Comparison of ENCODE assay signal across 30 cellular contexts in genomic region chr7:29237483-29237882, GRCh38. TPM values are rescaled to one million over a fixed set of nuclear protein-coding genes. Genes with fewer than 3 reads are reported as not detected.
DNase-seq lines count a peak whose midpoint lies in the region; ATAC-seq and TF ChIP-seq lines count a peak whose summit lies in the region.
"Had no signal": no experiment of that assay in that cellular context is flagged by ENCODE, and none has a peak within 500 bp of the region (broad histone marks: within the 10 kb centered on the region; RNA-seq: fewer than 3 reads in every experiment).

No MANE protein-coding gene starts in this region.

- no peaks in the 10 kb centered on the region for H3K9me3 Mint-ChIP-seq in MCF 10A (ENCODE audit: unreplicated experiment)
- H3K9me3 Mint-ChIP-seq: effector memory CD8-positive, alpha-beta T cell; nephron; stimulated activated naive CD8-positive, alpha-beta T cell treated with anti-CD3 and anti-CD28 coated beads, Interleukin-15, Interleukin-2, amounts not matched to agents 100 ng/mL and 50 ng/mL, for 24 hours; T-helper 2 cell treated with Interferon-gamma antibody and Interleukin-4, amounts not matched to agents 5 μg/mL and 100 μg/mL, for 36 hours had no signal

- H3K4me3 ChIP-seq in mammary epithelial cell (replicated peaks in 1 of 3; ENCODE audit: insufficient read depth in 1 of 3, low read depth in 2 of 3, low read length in 3 of 3) (no peak overlapping the region), smooth muscle cell (no peak overlapping the region)
- H3K4me3 ChIP-seq: cardiac muscle cell, K562, PC-9, testis had no signal

- no peak overlapping the region for H3K9ac ChIP-seq in mammary epithelial cell (ENCODE audit: insufficient read depth, low read length)
- H3K9ac ChIP-seq in smooth muscle cell (ENCODE audit: low read depth): no peak overlapping the region

- CTCF ChIA-PET in MCF 10A (lab: Yijun Ruan, JAX): interaction anchor here (0.5 to 1.5 kb wide), 5 partner anchors 11 to 311 kb away, joined by 3 to 5 read pairs (median 3); no protein-coding TSS in a partner anchor
- CTCF ChIA-PET in mammary epithelial cell (lab: Charles Lee; ENCODE audit: low non-redundant PET): no interaction called here

- H3K4me1 ChIP-seq in mammary epithelial cell (ENCODE audit: insufficient read depth, low read length) (no peaks in the 10 kb centered on the region), smooth muscle cell (ENCODE audit: low read depth) (peaks cover 2% of the 10 kb centered on the region)
- H3K4me1 ChIP-seq: foreskin keratinocyte, testis had no signal

- ATAC-seq in HG02973 (IDR thresholded peaks at IDR 0.05; ENCODE audit: unreplicated experiment) (no peak), HG03520 (IDR thresholded peaks at IDR 0.05; ENCODE audit: unreplicated experiment) (no peak), HG03354 (IDR thresholded peaks at IDR 0.05; ENCODE audit: poor library complexity, severe bottlenecking, unreplicated experiment) (no peak)
- ATAC-seq: effector memory CD8-positive, alpha-beta T cell; foreskin keratinocyte; K562 had no signal

- POLR2A ChIA-PET in MCF 10A (lab: Yijun Ruan, JAX): no interaction called here

- H3K79me2 ChIP-seq in mammary epithelial cell (ENCODE audit: insufficient read depth, low read length) (no peaks in the 10 kb centered on the region), smooth muscle cell (ENCODE audit: low read depth) (no peaks in the 10 kb centered on the region)

- BruUV-seq in MCF 10A (replicated peaks; lab: Mats Ljungman, UMichigan): no TSS peak
- BruUV-seq in mammary epithelial cell (replicated peaks; lab: Mats Ljungman, UMichigan): no TSS peak

- dilution Hi-C loops in mammary epithelial cell (cut with HindIII; ENCODE audit: low sequenced_read_pairs): no loop called here

- peaks cover 5% of the 10 kb centered on the region for H3K4me1 Mint-ChIP-seq in MCF 10A (ENCODE audit: insufficient read depth, unreplicated experiment)
- H3K4me1 Mint-ChIP-seq: CD4-positive, CD25-positive, alpha-beta regulatory T cell had no signal

- DNase-seq in MCF 10A (ENCODE audit: unreplicated experiment) (peak; percentile 28), mammary epithelial cell (no peak), amniotic epithelial cell (ENCODE audit: low read depth) (peak; percentile 18), islet precursor cell (peak; percentile 89), smooth muscle cell (lab: John Stamatoyannopoulos, UW; ENCODE audit: unreplicated experiment) (no peak)
- DNase-seq: activated CD4-positive, alpha-beta T cell treated with anti-CD3 and anti-CD28 coated beads for 48 hours; activated CD8-positive, alpha-beta memory T cell treated with anti-CD3 and anti-CD28 coated beads for 24 hours; activated T-cell treated with anti-CD3 and anti-CD28 coated beads for 4 hours; CD4-positive, CD25-positive, alpha-beta regulatory T cell; effector memory CD8-positive, alpha-beta T cell; GOT3; kidney glomerular epithelial cell; NCI-H1105 treated with DMSO at 0.1 percent for 48 hours; NCI-H1930; NCI-H524 treated with DMSO at 0.1 percent for 48 hours; NK-92 treated with Interleukin-12 subunit alpha and Interleukin-12 subunit beta, amount 100 ng/mL, for 24 hours; PC-9; SHP77; small intestine; testis had no signal

- H3K4me2 ChIP-seq in mammary epithelial cell (ENCODE audit: insufficient read depth, low read depth, low read length) (no peak overlapping the region), smooth muscle cell (peak overlapping the region; percentile 46)
- H3K4me2 ChIP-seq: PC-9 had no signal

- H3F3A ChIP-seq in smooth muscle cell (ENCODE audit: low read depth): peaks cover 5% of the 10 kb centered on the region

- WGBS in mammary epithelial cell (ENCODE audit: low coverage, missing lambda C conversion rate): 20% methylated on average over 2 of the region's 3 CpGs
- 36% methylated on average over 3 of the region's 3 CpGs for WGBS in smooth muscle cell (ENCODE audit: low lambda C conversion rate)

- H3K27me3 ChIP-seq in mammary epithelial cell (ENCODE audit: insufficient read depth, low read length): no peaks in the 10 kb centered on the region
- H3K27me3 ChIP-seq in smooth muscle cell (ENCODE audit: low read depth): no peaks in the 10 kb centered on the region
- H3K27me3 ChIP-seq: cardiac muscle cell, testis had no signal

- H3K36me3 Mint-ChIP-seq in MCF 10A (ENCODE audit: insufficient read depth, unreplicated experiment): peaks cover 6% of the 10 kb centered on the region
- H3K36me3 Mint-ChIP-seq: activated naive CD8-positive, alpha-beta T cell; CD4-positive, CD25-positive, alpha-beta regulatory T cell had no signal

- H3K4me3 Mint-ChIP-seq in MCF 10A (ENCODE audit: unreplicated experiment): no peak overlapping the region
- H3K4me3 Mint-ChIP-seq: activated naive CD8-positive, alpha-beta T cell; CD4-positive, CD25-positive, alpha-beta regulatory T cell; effector memory CD8-positive, alpha-beta T cell; nephron; stimulated activated naive CD8-positive, alpha-beta T cell treated with anti-CD3 and anti-CD28 coated beads, Interleukin-15, Interleukin-2, amounts not matched to agents 100 ng/mL and 50 ng/mL, for 24 hours; T-helper 2 cell treated with Interferon-gamma antibody and Interleukin-4, amounts not matched to agents 5 μg/mL and 100 μg/mL, for 36 hours had no signal

- no peak for TF ChIP-seq CTCF in MCF 10A (IDR thresholded peaks at IDR 0.05; ENCODE audit: unreplicated experiment)
- no peak for TF ChIP-seq CTCF in mammary epithelial cell (conservative IDR thresholded peaks at IDR 0.05 in 1 of 2, IDR thresholded peaks at IDR 0.05 in 1 of 2; ENCODE audit: extremely low read depth in 1 of 2, insufficient read depth in 1 of 2, low read depth in 1 of 2, low read length in 2 of 2)
- no peak for TF ChIP-seq CTCF in smooth muscle cell (IDR thresholded peaks at IDR 0.05; ENCODE audit: borderline replicate concordance, insufficient read depth, poor library complexity, severe bottlenecking)

- no peaks in the 10 kb centered on the region for H4K20me1 ChIP-seq in mammary epithelial cell (ENCODE audit: insufficient read depth, low read length)
- H4K20me1 ChIP-seq in smooth muscle cell (ENCODE audit: low read depth): no peaks in the 10 kb centered on the region

- H3K36me3 ChIP-seq in mammary epithelial cell (ENCODE audit: insufficient read depth, low read length) (no peaks in the 10 kb centered on the region), smooth muscle cell (ENCODE audit: low read depth) (no peaks in the 10 kb centered on the region)
- H3K36me3 ChIP-seq: cardiac muscle cell had no signal

- H3K27ac ChIP-seq in mammary epithelial cell (ENCODE audit: insufficient read depth, low read depth, low read length) (no peak overlapping the region), smooth muscle cell (ENCODE audit: low read depth) (peak overlapping the region; percentile 45)
- H3K27ac ChIP-seq: cardiac muscle cell, foreskin keratinocyte, PC-9, testis had no signal

- no peaks in the 10 kb centered on the region for H3K27me3 Mint-ChIP-seq in MCF 10A (ENCODE audit: insufficient read depth, unreplicated experiment)
- H3K27me3 Mint-ChIP-seq: activated naive CD8-positive, alpha-beta T cell; effector memory CD8-positive, alpha-beta T cell had no signal

- H3K27ac Mint-ChIP-seq in MCF 10A (ENCODE audit: low read depth, unreplicated experiment): no peak overlapping the region
- H3K27ac Mint-ChIP-seq: activated naive CD8-positive, alpha-beta T cell; CD4-positive, CD25-positive, alpha-beta regulatory T cell; effector memory CD8-positive, alpha-beta T cell; nephron; stimulated activated naive CD8-positive, alpha-beta T cell treated with anti-CD3 and anti-CD28 coated beads, Interleukin-15, Interleukin-2, amounts not matched to agents 100 ng/mL and 50 ng/mL, for 24 hours; T-helper 2 cell treated with Interferon-gamma antibody and Interleukin-4, amounts not matched to agents 5 μg/mL and 100 μg/mL, for 36 hours had no signal

- H3K9me3 ChIP-seq in mammary epithelial cell (replicated peaks; ENCODE audit: insufficient read depth, low read length) (no peaks in the 10 kb centered on the region), smooth muscle cell (replicated peaks; ENCODE audit: low read depth) (no peaks in the 10 kb centered on the region)
- H3K9me3 ChIP-seq: testis had no signal

- intact Hi-C loops in MCF 10A (cut with micrococcal nuclease): no loop called here
- intact Hi-C loops in mammary epithelial cell (cut with micrococcal nuclease): loop anchor here (5.0 kb wide), 1 partner anchor 70 kb away; no protein-coding TSS in a partner anchor

- in situ Hi-C loops in mammary epithelial cell (cut with MboI; ENCODE audit: low sequenced_read_pairs in 2 of 2): loop anchor here in 1 of 2 donors (10.0 kb wide), 1 partner anchor 167 kb away; no protein-coding TSS in a partner anchor

- H2AFZ ChIP-seq in mammary epithelial cell (ENCODE audit: low read depth, low read length): no peak overlapping the region
- no peak overlapping the region for H2AFZ ChIP-seq in smooth muscle cell (ENCODE audit: low read depth)
- H2AFZ ChIP-seq: PC-9 had no signal

RNA-seq across cellular contexts. Expression of gene CHN2, which starts 42.9 kb away (rescaled TPM):
- total RNA-seq in MCF 10A (2022): 5.1 and 8.0 TPM in 2 replicates
- not detected for total RNA-seq in mammary epithelial cell
- polyA plus RNA-seq in mammary epithelial cell: 0.17 TPM
- not detected for polyA minus RNA-seq in mammary epithelial cell
- 14.0 and 20.7 TPM in 2 replicates for total RNA-seq in smooth muscle cell
- 7.4 and 15.7 TPM in 2 replicates for polyA plus RNA-seq in smooth muscle cell
- total RNA-seq: PC-9 had no signal

Comparison
In these comparisons a context has a peak if more than half of its experiments do, and no peak if none do; other contexts are left out.
1. DNase-seq: peak in MCF 10A (single experiment), amniotic epithelial cell (single experiment) and islet precursor cell (single experiment); none in mammary epithelial cell (single experiment) and smooth muscle cell (single experiment).